14 cellular contexts compared by ENCODE assay signal in genomic region chr13:40653558-40654318, GRCh38. TPM values are rescaled to one million over a fixed set of nuclear protein-coding genes. Genes with fewer than 3 reads are reported as not detected.
DNase-seq lines count a peak whose midpoint lies in the region; ATAC-seq and TF ChIP-seq lines count a peak whose summit lies in the region.
"Had no signal": no experiment of that assay in that cellular context is flagged by ENCODE, and none has a peak within 500 bp of the region (broad histone marks: within the 10 kb centered on the region; RNA-seq: fewer than 3 reads in every experiment).

No MANE protein-coding gene starts in this region.

- peak overlapping the region in 9 of 11 experiments; percentile 15 to 58 (median 33); a peak in 14 of 22 replicates for H3K9ac ChIP-seq in BLaER1 treated with 17β-estradiol and CSF1 and Interleukin-3, amounts not matched to agents 10 nM and 100 nM

- H3K4me1 Mint-ChIP-seq in activated CD4-positive, alpha-beta T cell treated with anti-CD3 and anti-CD28 coated beads, Interleukin-2, amount 10 ng/mL, durations not matched to agents 7 days and 5 days = peaks cover 82% of the 10 kb centered on the region
- H3K4me1 Mint-ChIP-seq in Caco-2 (ENCODE audit: low read depth, unreplicated experiment) (peaks cover 12% of the 10 kb centered on the region), endothelial cell (ENCODE audit: unreplicated experiment) (peaks cover 42% of the 10 kb centered on the region)

- peak overlapping the region in 10 of 11 experiments; percentile 10 to 76 (median 67); a peak in 19 of 22 replicates for H3K27ac ChIP-seq in BLaER1 treated with 17β-estradiol and CSF1 and Interleukin-3, amounts not matched to agents 10 nM and 100 nM
- H3K27ac ChIP-seq: right atrium auricular region had no signal

- peaks cover 0 to 82% (median 7%) of the 10 kb centered on the region in 11 experiments; a peak in 10 of 22 replicates for H4K20me1 ChIP-seq in BLaER1 treated with 17β-estradiol and CSF1 and Interleukin-3, amounts not matched to agents 10 nM and 100 nM

- H3K36me3 Mint-ChIP-seq in activated CD4-positive, alpha-beta T cell treated with anti-CD3 and anti-CD28 coated beads, Interleukin-2, amount 10 ng/mL, durations not matched to agents 7 days and 5 days (ENCODE audit: low read depth) = peaks cover 32% of the 10 kb centered on the region
- peaks cover 6% of the 10 kb centered on the region for H3K36me3 Mint-ChIP-seq in Caco-2 (ENCODE audit: insufficient read depth, unreplicated experiment)
- no peaks in the 10 kb centered on the region for H3K36me3 Mint-ChIP-seq in endothelial cell (ENCODE audit: low read depth, unreplicated experiment)

- H3K36me3 ChIP-seq in BLaER1 treated with 17β-estradiol and CSF1 and Interleukin-3, amounts not matched to agents 10 nM and 100 nM = peaks cover 0 to 26% (median 8%) of the 10 kb centered on the region in 11 experiments; a peak in 8 of 22 replicates
- H3K36me3 ChIP-seq in Caco-2 (ENCODE audit: control insufficient read depth, insufficient read depth, low read length) = no peaks in the 10 kb centered on the region; the same call in 1 of the 2 replicates
- H3K36me3 ChIP-seq: right atrium auricular region, stomach had no signal

- POLR2A ChIA-PET in HEK293T (lab: Yijun Ruan, JAX) = interaction anchor here (2.2 kb wide), 1 partner anchor 11 kb away, joined by 5 read pairs; no protein-coding TSS in a partner anchor
- POLR2A ChIA-PET in activated CD4-positive, alpha-beta T cell treated with anti-CD3 and anti-CD28 coated beads, Interleukin-2, amount 10 ng/mL, durations not matched to agents 7 days and 5 days (lab: Charles Lee) = no interaction called here
- POLR2A ChIA-PET in Caco-2 (lab: Charles Lee) = interaction anchor here (0.6 kb wide), 1 partner anchor 11 kb away, joined by 8 read pairs; no protein-coding TSS in a partner anchor

- peak overlapping the region; percentile 53 for H3K4me3 Mint-ChIP-seq in activated CD4-positive, alpha-beta T cell treated with anti-CD3 and anti-CD28 coated beads, Interleukin-2, amount 10 ng/mL, durations not matched to agents 7 days and 5 days
- H3K4me3 Mint-ChIP-seq in Caco-2 (ENCODE audit: unreplicated experiment) = no peak overlapping the region
- H3K4me3 Mint-ChIP-seq in endothelial cell (ENCODE audit: unreplicated experiment) = no peak overlapping the region
- H3K4me3 Mint-ChIP-seq: brain had no signal

- H3K4me2 ChIP-seq in BLaER1 treated with 17β-estradiol and CSF1 and Interleukin-3, amounts not matched to agents 10 nM and 100 nM = peak overlapping the region; percentile 67 to 88 (median 78)

- H3K27ac Mint-ChIP-seq in activated CD4-positive, alpha-beta T cell treated with anti-CD3 and anti-CD28 coated beads, Interleukin-2, amount 10 ng/mL, durations not matched to agents 7 days and 5 days = peak overlapping the region; percentile 72
- H3K27ac Mint-ChIP-seq in Caco-2 (ENCODE audit: unreplicated experiment) = no peak overlapping the region
- no peak overlapping the region for H3K27ac Mint-ChIP-seq in endothelial cell (ENCODE audit: unreplicated experiment)

- H3K27me3 ChIP-seq in BLaER1 treated with 17β-estradiol and CSF1 and Interleukin-3, amounts not matched to agents 10 nM and 100 nM = no peaks in the 10 kb centered on the region
- H3K27me3 ChIP-seq in Caco-2 (replicated peaks; ENCODE audit: control insufficient read depth, insufficient read depth, low read length) = no peaks in the 10 kb centered on the region
- H3K27me3 ChIP-seq: right atrium auricular region, stomach had no signal

- DNase-seq in HEK293T (ENCODE audit: extremely low spot score) (no peak), left kidney (ENCODE audit: low read depth, low spot score) (peak; percentile 32), Caco-2 (no peak), endothelial cell (ENCODE audit: low spot score) (no peak), 8988T (no peak)
- DNase-seq in activated CD4-positive, alpha-beta T cell treated with anti-CD3 and anti-CD28 coated beads, Interleukin-2, amount 10 ng/mL, durations not matched to agents 7 days and 5 days = no peak
- DNase-seq: DMS53, NCI-H2081, stomach, T-helper 9 cell had no signal

- no peak for ATAC-seq in HG03025 (IDR thresholded peaks at IDR 0.05; ENCODE audit: low FRiP score, unreplicated experiment)

- intact Hi-C loops in Caco-2 (cut with micrococcal nuclease; ENCODE audit: unreplicated experiment) = no loop called here

- H3K4me1 ChIP-seq in BLaER1 treated with 17β-estradiol and CSF1 and Interleukin-3, amounts not matched to agents 10 nM and 100 nM = peaks cover 52 to 69% (median 61%) of the 10 kb centered on the region in 10 experiments
- H3K4me1 ChIP-seq in Caco-2 = peaks cover 28% of the 10 kb centered on the region

- peaks cover 5% of the 10 kb centered on the region for H3K9me3 Mint-ChIP-seq in activated CD4-positive, alpha-beta T cell treated with anti-CD3 and anti-CD28 coated beads, Interleukin-2, amount 10 ng/mL, durations not matched to agents 7 days and 5 days
- H3K9me3 Mint-ChIP-seq in Caco-2 (ENCODE audit: unreplicated experiment) = peaks cover 16% of the 10 kb centered on the region
- H3K9me3 Mint-ChIP-seq in endothelial cell (ENCODE audit: unreplicated experiment) = no peaks in the 10 kb centered on the region

- H3K9me3 ChIP-seq in BLaER1 treated with 17β-estradiol and CSF1 and Interleukin-3, amounts not matched to agents 10 nM and 100 nM (replicated peaks in 1 of 11) = peaks cover 0 to 19% (median 15%) of the 10 kb centered on the region in 11 experiments; a peak in 16 of 22 replicates
- no peaks in the 10 kb centered on the region for H3K9me3 ChIP-seq in Caco-2
- H3K9me3 ChIP-seq: right atrium auricular region, stomach had no signal

- TF ChIP-seq CTCF in Caco-2 (IDR thresholded peaks at IDR 0.05; ENCODE audit: insufficient read depth in 1 of 2, low read depth in 1 of 2, low read length in 1 of 2, severe bottlenecking in 1 of 2, unreplicated experiment in 1 of 2) (no peak), endothelial cell (IDR thresholded peaks at IDR 0.05; ENCODE audit: unreplicated experiment) (no peak)

- 0 out of 20 replicates have a peak overlapping the region, but pooled peaks of 1 of the 10 experiments have one; percentile 20 for H3K4me3 ChIP-seq in BLaER1 treated with 17β-estradiol and CSF1 and Interleukin-3, amounts not matched to agents 10 nM and 100 nM
- no peak overlapping the region for H3K4me3 ChIP-seq in Caco-2 (ENCODE audit: low read depth, low read length)
- H3K4me3 ChIP-seq: right atrium auricular region, stomach had no signal

- CTCF ChIA-PET in HEK293T (lab: Yijun Ruan, JAX) (interaction anchor here (0.6 kb wide), 1 partner anchor 31 kb away, joined by 4 read pairs; no protein-coding TSS in a partner anchor), Caco-2 (lab: Charles Lee) (interaction anchor here (0.7 kb wide), 1 partner anchor 21 kb away, joined by 4 read pairs; no protein-coding TSS in a partner anchor)
- CTCF ChIA-PET in activated CD4-positive, alpha-beta T cell treated with anti-CD3 and anti-CD28 coated beads, Interleukin-2, amount 10 ng/mL, durations not matched to agents 7 days and 5 days (lab: Charles Lee) = interaction anchor here (0.7 to 1.2 kb wide), 2 partner anchors 29 to 707 kb away, joined by 3 to 6 read pairs; no protein-coding TSS in a partner anchor

- H3K27me3 Mint-ChIP-seq in activated CD4-positive, alpha-beta T cell treated with anti-CD3 and anti-CD28 coated beads, Interleukin-2, amount 10 ng/mL, durations not matched to agents 7 days and 5 days = no peaks in the 10 kb centered on the region
- H3K27me3 Mint-ChIP-seq in Caco-2 (ENCODE audit: insufficient read depth, unreplicated experiment) (no peaks in the 10 kb centered on the region), endothelial cell (ENCODE audit: unreplicated experiment) (no peaks in the 10 kb centered on the region)

- BruUV-seq in Caco-2 (replicated peaks; lab: Mats Ljungman, UMichigan) = no TSS peak

TF ChIP-seq in HEK293T, 16 proteins besides CTCF, POLR2A, EP300 and RAD21:
- no peak for TF ChIP-seq ZNF384 (IDR thresholded peaks at IDR 0.05)
- TF ChIP-seq SUZ12 (IDR thresholded peaks at IDR 0.05) = no peak
- TF ChIP-seq ELF4 (IDR thresholded peaks at IDR 0.05) = no peak
- peak; percentile 30; the same call in 1 of the 2 replicates for TF ChIP-seq PKNOX1 (IDR thresholded peaks at IDR 0.05)

RNA-seq across cellular contexts. Expression of gene FOXO1, which starts 12.7 kb away (rescaled TPM):
- total RNA-seq in activated CD4-positive, alpha-beta T cell treated with anti-CD3 and anti-CD28 coated beads, Interleukin-2, amount 10 ng/mL, durations not matched to agents 7 days and 5 days = 10 to 100 TPM; 40.3 to 46.5 TPM
- 10.4 and 11.4 TPM in 2 replicates for total RNA-seq in Caco-2 (2022)
- total RNA-seq in endothelial cell (ENCODE audit: unreplicated experiment) = 65.8 TPM
